21 cellular contexts compared by ENCODE assay signal in genomic region chr15:94236638-94237037, GRCh38. TPM values are rescaled to one million over a fixed set of nuclear protein-coding genes. Genes with fewer than 3 reads are reported as not detected.
DNase-seq lines count a peak whose midpoint lies in the region; ATAC-seq and TF ChIP-seq lines count a peak whose summit lies in the region.
"Had no signal": no experiment of that assay in that cellular context is flagged by ENCODE, and none has a peak within 500 bp of the region (broad histone marks: within the 10 kb centered on the region; RNA-seq: fewer than 3 reads in every experiment).

No MANE protein-coding gene starts in this region.

- peaks cover 83% of the 10 kb centered on the region for H3K4me1 Mint-ChIP-seq in activated naive CD4-positive, alpha-beta T cell treated with anti-CD3 and anti-CD28 coated beads, Interleukin-2, amount 50 U/mL, for 24 hours
- peaks cover 71% of the 10 kb centered on the region for H3K4me1 Mint-ChIP-seq in stimulated activated memory B cell treated with anti-CD40 and anti-IgM and Interleukin-4, amounts not matched to agents 10 μg/mL and 1 μg/mL and 100 μg/mL, for 72 hours
- H3K4me1 Mint-ChIP-seq: nephron progenitor cell had no signal

- peak overlapping the region; percentile 65 for H3K27ac Mint-ChIP-seq in activated naive CD4-positive, alpha-beta T cell treated with anti-CD3 and anti-CD28 coated beads, Interleukin-2, amount 50 U/mL, for 24 hours
- H3K27ac Mint-ChIP-seq in stimulated activated memory B cell treated with anti-CD40 and anti-IgM and Interleukin-4, amounts not matched to agents 10 μg/mL and 1 μg/mL and 100 μg/mL, for 72 hours = peak overlapping the region; percentile 3
- H3K27ac Mint-ChIP-seq: CD8-positive, alpha-beta T cell; dendritic cell treated with granulocyte-macrophage colony-stimulating factor and Interleukin-4, amounts not matched to agents 40 ng/mL and 50 ng/mL, for 4 days; nephron progenitor cell; WTC11 had no signal

- no peaks in the 10 kb centered on the region for H3K27me3 Mint-ChIP-seq in activated naive CD4-positive, alpha-beta T cell treated with anti-CD3 and anti-CD28 coated beads, Interleukin-2, amount 50 U/mL, for 24 hours
- H3K27me3 Mint-ChIP-seq in stimulated activated memory B cell treated with anti-CD40 and anti-IgM and Interleukin-4, amounts not matched to agents 10 μg/mL and 1 μg/mL and 100 μg/mL, for 72 hours = no peaks in the 10 kb centered on the region

- H3K36me3 Mint-ChIP-seq in activated naive CD4-positive, alpha-beta T cell treated with anti-CD3 and anti-CD28 coated beads, Interleukin-2, amount 50 U/mL, for 24 hours = no peaks in the 10 kb centered on the region
- H3K36me3 Mint-ChIP-seq in stimulated activated memory B cell treated with anti-CD40 and anti-IgM and Interleukin-4, amounts not matched to agents 10 μg/mL and 1 μg/mL and 100 μg/mL, for 72 hours = peaks cover 4% of the 10 kb centered on the region
- H3K36me3 Mint-ChIP-seq: WTC11 had no signal

- no peak overlapping the region for H3K4me3 ChIP-seq in epithelial cell of esophagus (ENCODE audit: low read length)
- H3K4me3 ChIP-seq: lung had no signal

- no peak overlapping the region for H3K4me3 Mint-ChIP-seq in activated naive CD4-positive, alpha-beta T cell treated with anti-CD3 and anti-CD28 coated beads, Interleukin-2, amount 50 U/mL, for 24 hours
- no peak overlapping the region for H3K4me3 Mint-ChIP-seq in stimulated activated memory B cell treated with anti-CD40 and anti-IgM and Interleukin-4, amounts not matched to agents 10 μg/mL and 1 μg/mL and 100 μg/mL, for 72 hours
- H3K4me3 Mint-ChIP-seq: CD8-positive, alpha-beta T cell; dendritic cell treated with granulocyte-macrophage colony-stimulating factor and Interleukin-4, amounts not matched to agents 40 ng/mL and 50 ng/mL, for 4 days; nephron progenitor cell; WTC11 had no signal

- no peak for ATAC-seq in stimulated activated memory B cell treated with anti-CD40 and anti-IgM and Interleukin-4, amounts not matched to agents 10 μg/mL and 1 μg/mL and 100 μg/mL, for 72 hours
- no peak for ATAC-seq in GM21576 (IDR thresholded peaks at IDR 0.05; ENCODE audit: unreplicated experiment)
- ATAC-seq: CD8-positive, alpha-beta T cell; SK-N-SH treated with all-trans-retinoic acid at 6 μM for 48 hours; WTC11 had no signal

- H3K9me3 Mint-ChIP-seq in activated naive CD4-positive, alpha-beta T cell treated with anti-CD3 and anti-CD28 coated beads, Interleukin-2, amount 50 U/mL, for 24 hours = peaks cover 6% of the 10 kb centered on the region
- H3K9me3 Mint-ChIP-seq in stimulated activated memory B cell treated with anti-CD40 and anti-IgM and Interleukin-4, amounts not matched to agents 10 μg/mL and 1 μg/mL and 100 μg/mL, for 72 hours = no peaks in the 10 kb centered on the region
- H3K9me3 Mint-ChIP-seq: CD8-positive, alpha-beta T cell; dendritic cell treated with granulocyte-macrophage colony-stimulating factor and Interleukin-4, amounts not matched to agents 40 ng/mL and 50 ng/mL, for 4 days; nephron progenitor cell; WTC11 had no signal

- DNase-seq in activated naive CD4-positive, alpha-beta T cell treated with anti-CD3 and anti-CD28 coated beads, Interleukin-2, amount 50 U/mL, for 16 hours = no peak
- peak; percentile 25 for DNase-seq in OCI-M1 (lab: John Stamatoyannopoulos, UW)
- peak; percentile 68 for DNase-seq in epithelial cell of esophagus (ENCODE audit: low read depth)
- DNase-seq in NCI-H1092 (lab: John Stamatoyannopoulos, UW) = no peak
- DNase-seq in ureter (ENCODE audit: low spot score) = no peak
- DNase-seq: ACHN; activated gamma-delta T cell treated with Interleukin-2 at 50 U/mL for 16 hours; CD8-positive, alpha-beta T cell; NCI-H2029; NCI-H510A treated with DMSO at 0.1 percent for 48 hours; nephron progenitor cell; stimulated activated CD4-positive, alpha-beta T cell treated with anti-CD3 and anti-CD28 coated beads, Interleukin-12 subunit alpha, Interleukin-12 subunit beta, amount 100 ng/mL, for 4 hours; stimulated activated naive CD4-positive, alpha-beta T cell treated with Interleukin-2 at 50 U/mL for 16 hours had no signal

- TF ChIP-seq CTCF in epithelial cell of esophagus (IDR thresholded peaks at IDR 0.05; ENCODE audit: insufficient read depth, low read depth, low read length, missing control alignments) = no peak

RNA-seq across cellular contexts. Expression of gene MCTP2, which starts 5.3 kb away (rescaled TPM):
- total RNA-seq in ureter = 50.7 TPM
- total RNA-seq: G401 had no signal

Comparison
In these comparisons a context has a peak if more than half of its experiments do, and no peak if none do; other contexts are left out.
1. DNase-seq: peak in OCI-M1 (single experiment) and epithelial cell of esophagus (single experiment); none in activated naive CD4-positive, alpha-beta T cell treated with anti-CD3 and anti-CD28 coated beads, Interleukin-2, amount 50 U/mL, for 16 hours (single experiment), NCI-H1092 (single experiment) and ureter (single experiment).